In the genomic region with DNA sequence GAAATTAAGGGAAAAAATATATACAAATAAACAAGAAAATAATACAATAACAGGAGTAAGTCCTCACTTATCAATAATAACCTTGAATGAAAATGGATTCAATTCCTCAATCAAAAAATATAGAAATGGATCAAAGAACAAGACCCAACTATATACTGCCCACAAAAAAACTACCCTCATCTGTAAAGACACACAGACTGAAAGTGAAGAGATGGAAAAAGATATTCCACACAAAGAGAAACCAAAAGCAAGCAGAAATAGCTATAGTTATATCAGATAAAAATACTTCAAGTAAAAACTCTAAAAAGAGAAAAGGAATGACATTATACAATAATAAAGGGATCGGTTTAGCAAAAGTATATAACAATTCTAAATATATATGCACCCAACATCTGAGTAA, we compare ENCODE assay signal across 30 cellular contexts.
"Had no signal": no experiment of that assay in that cellular context is flagged by ENCODE, and none has a peak within 500 bp of the region (broad histone marks: within the 10 kb centered on the region; RNA-seq: fewer than 3 reads in every experiment).

No MANE protein-coding gene starts in this region.

- H3K4me3 ChIP-seq: esophagus squamous epithelium, heart right ventricle, pancreas, prostate gland, smooth muscle cell, suprapubic skin, tibial artery, upper lobe of right lung had no signal

- H3K4me1 ChIP-seq: esophagus squamous epithelium, heart right ventricle, pancreas, prostate gland, suprapubic skin, tibial artery, upper lobe of right lung had no signal

- H3K27ac ChIP-seq: esophagus squamous epithelium, heart right ventricle, pancreas, prostate gland, suprapubic skin, tibial artery, upper lobe of right lung had no signal

- H3K27me3 ChIP-seq: esophagus squamous epithelium, heart right ventricle, pancreas, suprapubic skin, tibial artery, upper lobe of right lung had no signal

- H3K27ac Mint-ChIP-seq: activated CD4-positive, alpha-beta memory T cell treated with anti-CD3 and anti-CD28 coated beads for 36 hours; activated CD4-positive, alpha-beta T cell treated with anti-CD3 and anti-CD28 coated beads, Interleukin-2, amount 10 ng/mL, durations not matched to agents 24 days and 14 days; activated T-helper 17 cell treated with anti-CD3 and anti-CD28 coated beads, Interleukin-2, amount 50 U/mL, for 72 hours; mesothelial cell of epicardium; naive B cell; stimulated activated memory B cell treated with anti-CD40 and anti-IgM and Interleukin-4, amounts not matched to agents 10 μg/mL and 1 μg/mL and 100 μg/mL, for 72 hours had no signal

- H3K4me3 Mint-ChIP-seq: activated CD4-positive, alpha-beta memory T cell treated with anti-CD3 and anti-CD28 coated beads for 36 hours; activated CD4-positive, alpha-beta T cell treated with anti-CD3 and anti-CD28 coated beads, Interleukin-2, amount 10 ng/mL, durations not matched to agents 24 days and 14 days; activated T-cell treated with anti-CD3 and anti-CD28 coated beads, Interleukin-2, amount 50 U/mL, for 4 hours; activated T-helper 17 cell treated with anti-CD3 and anti-CD28 coated beads, Interleukin-2, amount 50 U/mL, for 72 hours; mesothelial cell of epicardium; naive B cell; neural crest cell; stimulated activated memory B cell treated with anti-CD40 and anti-IgM and Interleukin-4, amounts not matched to agents 10 μg/mL and 1 μg/mL and 100 μg/mL, for 72 hours had no signal

- H3K36me3 ChIP-seq: esophagus squamous epithelium, pancreas, prostate gland, suprapubic skin, tibial artery, upper lobe of right lung had no signal

- DNase-seq: activated CD4-positive, alpha-beta memory T cell treated with anti-CD3 and anti-CD28 coated beads for 36 hours; activated CD4-positive, alpha-beta T cell treated with anti-CD3 and anti-CD28 coated beads, Interleukin-2, amount 10 ng/mL, durations not matched to agents 24 days and 14 days; activated CD4-positive, CD25-positive, alpha-beta regulatory T cell treated with anti-CD3 and anti-CD28 coated beads, Interleukin-2, amount 50 U/mL, for 72 hours; activated gamma-delta T cell treated with Interleukin-2 at 50 U/mL for 16 hours; activated naive CD4-positive, alpha-beta T cell treated with anti-CD3 and anti-CD28 coated beads, Interleukin-2, amount 50 U/mL, for 16 hours; activated T-cell treated with anti-CD3 and anti-CD28 coated beads, Interleukin-2, amount 50 U/mL, for 4 hours; amygdala; caudate nucleus; dermis blood vessel endothelial cell; effector CD4-positive, alpha-beta T cell; esophagus squamous epithelium; foreskin melanocyte; heart right ventricle; naive B cell; nucleus accumbens; pancreas; retina; stimulated activated CD4-positive, alpha-beta T cell treated with anti-CD3 and anti-CD28 coated beads, Interleukin-1b, Interleukin-23, amount 100 ng/mL, for 48 hours; stimulated activated CD4-positive, alpha-beta T cell treated with anti-CD3 and anti-CD28 coated beads, Interleukin-4, amount 100 ng/mL, for 4 hours; stimulated activated CD8-positive, alpha-beta memory T cell treated with anti-CD3 and anti-CD28 coated beads, Interleukin-4, amount 100 ng/mL, for 48 hours; T1000; tibial artery; upper lobe of right lung had no signal

- H3K4me1 Mint-ChIP-seq: activated T-helper 17 cell treated with anti-CD3 and anti-CD28 coated beads, Interleukin-2, amount 50 U/mL, for 72 hours; mesothelial cell of epicardium; naive B cell; neural crest cell; stimulated activated memory B cell treated with anti-CD40 and anti-IgM and Interleukin-4, amounts not matched to agents 10 μg/mL and 1 μg/mL and 100 μg/mL, for 72 hours had no signal

- H3K27me3 Mint-ChIP-seq: activated CD4-positive, alpha-beta memory T cell treated with anti-CD3 and anti-CD28 coated beads for 36 hours; activated T-helper 17 cell treated with anti-CD3 and anti-CD28 coated beads, Interleukin-2, amount 50 U/mL, for 72 hours; naive B cell; stimulated activated memory B cell treated with anti-CD40 and anti-IgM and Interleukin-4, amounts not matched to agents 10 μg/mL and 1 μg/mL and 100 μg/mL, for 72 hours had no signal

- H3K9me3 ChIP-seq: esophagus squamous epithelium, pancreas, prostate gland, tibial artery, upper lobe of right lung had no signal

- ATAC-seq: activated T-cell treated with anti-CD3 and anti-CD28 coated beads, Interleukin-2, amount 50 U/mL, for 4 hours; activated T-helper 17 cell treated with anti-CD3 and anti-CD28 coated beads, Interleukin-2, amount 50 U/mL, for 72 hours; heart right ventricle; pancreas; stimulated activated memory B cell treated with anti-CD40 and anti-IgM and Interleukin-4, amounts not matched to agents 10 μg/mL and 1 μg/mL and 100 μg/mL, for 72 hours; upper lobe of right lung had no signal

- H3K4me2 ChIP-seq: smooth muscle cell had no signal
